In genomic region chr1:119336738-119337315, GRCh38 we compare ENCODE assay signal across 24 cellular contexts. TPM values are rescaled to one million over a fixed set of nuclear protein-coding genes. Genes with fewer than 3 reads are reported as not detected.
DNase-seq lines count a peak whose midpoint lies in the region; ATAC-seq, FAIRE-seq and TF ChIP-seq lines count a peak whose summit lies in the region.
"Had no signal": no experiment of that assay in that cellular context is flagged by ENCODE, and none has a peak within 500 bp of the region (broad histone marks: within the 10 kb centered on the region; RNA-seq: fewer than 3 reads in every experiment).

No MANE protein-coding gene starts in this region.

- H4K20me1 ChIP-seq in HepG2 (ENCODE audit: insufficient read depth, low read length) (no peaks in the 10 kb centered on the region), H1 (replicated peaks in 1 of 2; ENCODE audit: control insufficient read depth in 1 of 2, insufficient read depth in 2 of 2, low read length in 2 of 2) (no peaks in the 10 kb centered on the region), smooth muscle cell (ENCODE audit: low read depth) (no peaks in the 10 kb centered on the region)

- no peak overlapping the region for H4K8ac ChIP-seq in H1 (ENCODE audit: extremely low read depth, insufficient read depth, low read length)

- no peaks in the 10 kb centered on the region for H3K36me3 Mint-ChIP-seq in activated T-cell treated with anti-CD3 and anti-CD28 coated beads, Interleukin-2, amount 50 U/mL, for 24 hours (ENCODE audit: low read depth)
- H3K36me3 Mint-ChIP-seq in stimulated activated memory B cell treated with anti-CD40 and anti-IgM and Interleukin-4, amounts not matched to agents 10 μg/mL and 1 μg/mL and 100 μg/mL, for 72 hours, result no peaks in the 10 kb centered on the region

- no peak for TF ChIP-seq RAD21 in HepG2 (CRISPR knock-in tag; IDR thresholded peaks at IDR 0.05)
- TF ChIP-seq RAD21 in H1 (IDR thresholded peaks at IDR 0.05 in 1 of 2, conservative IDR thresholded peaks at IDR 0.05 in 1 of 2; ENCODE audit: low read depth in 2 of 2, low read length in 2 of 2), result no peak

- H3K27ac Mint-ChIP-seq in activated T-cell treated with anti-CD3 and anti-CD28 coated beads, Interleukin-2, amount 50 U/mL, for 24 hours, result no peak overlapping the region
- no peak overlapping the region for H3K27ac Mint-ChIP-seq in stimulated activated memory B cell treated with anti-CD40 and anti-IgM and Interleukin-4, amounts not matched to agents 10 μg/mL and 1 μg/mL and 100 μg/mL, for 72 hours

- H3K27me3 ChIP-seq in HepG2 (ENCODE audit: control insufficient read depth in 1 of 2, insufficient read depth in 2 of 2, low read length in 2 of 2), result no peaks in the 10 kb centered on the region
- H3K27me3 ChIP-seq in right lobe of liver, result no peaks in the 10 kb centered on the region
- H3K27me3 ChIP-seq in H1 (replicated peaks in 1 of 4; ENCODE audit: control insufficient read depth in 3 of 4, extremely low read depth in 1 of 4, insufficient read depth in 3 of 4, low read length in 3 of 4), result no peaks in the 10 kb centered on the region; a peak in 2 of 7 replicates
- peaks cover 7% of the 10 kb centered on the region for H3K27me3 ChIP-seq in smooth muscle cell (ENCODE audit: low read depth)

- CTCF ChIA-PET in HepG2 (lab: Yijun Ruan, JAX; ENCODE audit: low intra/inter-chr PET ratio, low total read pairs), result no interaction called here
- CTCF ChIA-PET in H1 (lab: Charles Lee; ENCODE audit: partially characterized antibody), result interaction anchor here (0.6 to 1.9 kb wide), 4 partner anchors 10 to 120 kb away, joined by 3 to 12 read pairs (median 5); no protein-coding TSS in a partner anchor

- H3K79me1 ChIP-seq in H1 (ENCODE audit: low read depth, low read length), result no peaks in the 10 kb centered on the region

- H3K4me1 ChIP-seq in HepG2 (ENCODE audit: insufficient read depth, low read length) (peaks cover 64% of the 10 kb centered on the region), right lobe of liver (peaks cover 0 to 56% (median 17%) of the 10 kb centered on the region in 4 donors), H1 (replicated peaks in 1 of 4; ENCODE audit: control insufficient read depth in 3 of 4, insufficient read depth in 4 of 4, low read length in 3 of 4) (peaks cover 7 to 23% (median 17%) of the 10 kb centered on the region in 4 experiments), smooth muscle cell (ENCODE audit: low read depth) (peaks cover 9% of the 10 kb centered on the region)

- H3K23me2 ChIP-seq in H1 (ENCODE audit: low read depth, low read length), result no peaks in the 10 kb centered on the region

- no peak overlapping the region for H2BK120ac ChIP-seq in H1 (replicated peaks; ENCODE audit: low read depth, low read length)

- H3K79me2 ChIP-seq in HepG2 (ENCODE audit: insufficient read depth, low read length) (no peaks in the 10 kb centered on the region), H1 (ENCODE audit: control insufficient read depth in 1 of 2, insufficient read depth in 2 of 2, low read length in 2 of 2) (no peaks in the 10 kb centered on the region), smooth muscle cell (ENCODE audit: low read depth) (no peaks in the 10 kb centered on the region)

- H3F3A ChIP-seq in smooth muscle cell (ENCODE audit: low read depth), result no peaks in the 10 kb centered on the region

- ATAC-seq in HepG2 (no peak), right lobe of liver (no peak)
- ATAC-seq in stimulated activated memory B cell treated with anti-CD40 and anti-IgM and Interleukin-4, amounts not matched to agents 10 μg/mL and 1 μg/mL and 100 μg/mL, for 72 hours, result no peak
- ATAC-seq: HCT116 had no signal

- intact Hi-C loops in HepG2 (cut with micrococcal nuclease; ENCODE audit: unreplicated experiment) (no loop called here), right lobe of liver (cut with DNase I) (no loop called here)

- H3K9me3 Mint-ChIP-seq in activated T-cell treated with anti-CD3 and anti-CD28 coated beads, Interleukin-2, amount 50 U/mL, for 24 hours, result no peaks in the 10 kb centered on the region
- no peaks in the 10 kb centered on the region for H3K9me3 Mint-ChIP-seq in stimulated activated memory B cell treated with anti-CD40 and anti-IgM and Interleukin-4, amounts not matched to agents 10 μg/mL and 1 μg/mL and 100 μg/mL, for 72 hours

- H2BK15ac ChIP-seq in H1 (ENCODE audit: low read length), result no peak overlapping the region

- H3K27ac ChIP-seq in HepG2 (ENCODE audit: extremely low read length, insufficient read depth, low read length) (peak overlapping the region; percentile 90), right lobe of liver (peak overlapping the region in 1 of 3 donors; percentile 22), H1 (ENCODE audit: low read depth, low read length) (no peak overlapping the region), smooth muscle cell (ENCODE audit: low read depth) (no peak overlapping the region)
- H3K27ac ChIP-seq: GM23248, PC-9, SK-N-MC had no signal

- H3K23ac ChIP-seq in H1 (ENCODE audit: insufficient read length), result no peak overlapping the region

- WGBS in HepG2 (ENCODE audit: low lambda C conversion rate), result 45% methylated on average over 6 of the region's 6 CpGs
- 41% methylated on average over 6 of the region's 6 CpGs for WGBS in right lobe of liver (ENCODE audit: insufficient coverage, low coverage, low lambda C conversion rate, missing lambda C conversion rate)
- 85% methylated on average over 6 of the region's 6 CpGs; no CpG with 5 or more reads in 1 of the 2 experiments for WGBS in H1 (ENCODE audit: extremely low coverage in 1 of 2, insufficient coverage in 1 of 2, insufficient read length in 1 of 2, insufficient replicate concordance in 2 of 2, low coverage in 1 of 2, low lambda C conversion rate in 2 of 2, missing lambda C conversion rate in 1 of 2), 2 experiments
- 37% methylated on average over 6 of the region's 6 CpGs for WGBS in smooth muscle cell (ENCODE audit: low lambda C conversion rate)

- H3K9ac ChIP-seq in HepG2 (ENCODE audit: insufficient read depth, low read depth, low read length) (no peak overlapping the region), H1 (replicated peaks in 1 of 4; ENCODE audit: extremely low read depth in 1 of 4, low read depth in 3 of 4, low read length in 3 of 4) (no peak overlapping the region), smooth muscle cell (ENCODE audit: low read depth) (no peak overlapping the region)
- H3K9ac ChIP-seq: GM23248 had no signal

- H3K56ac ChIP-seq in H1 (replicated peaks; ENCODE audit: insufficient read length, low read depth, low read length), result no peak overlapping the region

- H4K5ac ChIP-seq in H1 (ENCODE audit: insufficient read length, low read depth, low read length), result no peak overlapping the region

- no TSS peak for BruUV-seq in HepG2 (replicated peaks; lab: Mats Ljungman, UMichigan)

- 0 out of 2 replicates have a peak overlapping the region, but pooled peaks have one; percentile 6 for H2BK5ac ChIP-seq in H1 (ENCODE audit: low read depth, low read length)

- no peak overlapping the region for H3K4me2 ChIP-seq in HepG2 (ENCODE audit: low read depth, low read length)
- no peak overlapping the region for H3K4me2 ChIP-seq in H1 (ENCODE audit: insufficient read depth in 1 of 2, low read depth in 2 of 2, low read length in 2 of 2)
- H3K4me2 ChIP-seq in smooth muscle cell, result no peak overlapping the region
- H3K4me2 ChIP-seq: PC-9 had no signal

- peak overlapping the region; percentile 43; the same call in 1 of the 2 replicates for H2AK5ac ChIP-seq in H1 (ENCODE audit: low read depth, low read length)

- FAIRE-seq in HepG2 (lab: Jason Lieb, UNC), result peak; percentile 26
- no peak for FAIRE-seq in H1 (lab: Jason Lieb, UNC)

- no peak overlapping the region for H4K91ac ChIP-seq in H1 (replicated peaks; ENCODE audit: insufficient read length, low read length)

- H3K4me3 Mint-ChIP-seq in activated T-cell treated with anti-CD3 and anti-CD28 coated beads, Interleukin-2, amount 50 U/mL, for 24 hours, result no peak overlapping the region
- H3K4me3 Mint-ChIP-seq in stimulated activated memory B cell treated with anti-CD40 and anti-IgM and Interleukin-4, amounts not matched to agents 10 μg/mL and 1 μg/mL and 100 μg/mL, for 72 hours, result no peak overlapping the region

- TF ChIP-seq EP300 in HepG2 (IDR thresholded peaks at IDR 0.05; ENCODE audit: low read depth in 2 of 2, low read length in 2 of 2), result no peak
- TF ChIP-seq EP300 in HepG2 (CRISPR knock-in tag; IDR thresholded peaks at IDR 0.05; ENCODE audit: borderline replicate concordance), result no peak
- no peak for TF ChIP-seq EP300 in H1 (IDR thresholded peaks at IDR 0.05; ENCODE audit: borderline replicate concordance in 1 of 2, low read depth in 2 of 2, low read length in 2 of 2)

- no peak overlapping the region for H2BK12ac ChIP-seq in H1 (ENCODE audit: low read depth, low read length)

- no peaks in the 10 kb centered on the region for H3K9me3 ChIP-seq in HepG2 (ENCODE audit: low read length)
- no peaks in the 10 kb centered on the region for H3K9me3 ChIP-seq in right lobe of liver
- peaks cover 0 to 6% of the 10 kb centered on the region in 2 experiments; a peak in 1 of 4 replicates for H3K9me3 ChIP-seq in H1 (ENCODE audit: insufficient read depth in 2 of 2, low read depth in 1 of 2, low read length in 1 of 2)
- no peaks in the 10 kb centered on the region for H3K9me3 ChIP-seq in smooth muscle cell (replicated peaks; ENCODE audit: low read depth)

- no peak overlapping the region for H3K4ac ChIP-seq in H1 (replicated peaks; ENCODE audit: insufficient read length, low read depth, low read length)

- no peaks in the 10 kb centered on the region for H3K4me1 Mint-ChIP-seq in activated T-cell treated with anti-CD3 and anti-CD28 coated beads, Interleukin-2, amount 50 U/mL, for 24 hours (ENCODE audit: low read depth)
- H3K4me1 Mint-ChIP-seq in stimulated activated memory B cell treated with anti-CD40 and anti-IgM and Interleukin-4, amounts not matched to agents 10 μg/mL and 1 μg/mL and 100 μg/mL, for 72 hours, result no peaks in the 10 kb centered on the region

- H3K27me3 Mint-ChIP-seq in activated T-cell treated with anti-CD3 and anti-CD28 coated beads, Interleukin-2, amount 50 U/mL, for 24 hours, result peaks cover 30% of the 10 kb centered on the region
- peaks cover 21% of the 10 kb centered on the region for H3K27me3 Mint-ChIP-seq in stimulated activated memory B cell treated with anti-CD40 and anti-IgM and Interleukin-4, amounts not matched to agents 10 μg/mL and 1 μg/mL and 100 μg/mL, for 72 hours

- H3K4me3 ChIP-seq in HepG2 (replicated peaks in 1 of 3; ENCODE audit: insufficient read depth in 1 of 3, low read depth in 2 of 3, low read length in 3 of 3), result no peak overlapping the region
- no peak overlapping the region for H3K4me3 ChIP-seq in right lobe of liver
- H3K4me3 ChIP-seq in H1 (ENCODE audit: extremely low read depth in 1 of 4, insufficient read depth in 2 of 4, low read depth in 3 of 4, low read length in 4 of 4), result no peak overlapping the region
- no peak overlapping the region for H3K4me3 ChIP-seq in fibroblast of villous mesenchyme (ENCODE audit: low read depth, low read length)
- H3K4me3 ChIP-seq in smooth muscle cell, result no peak overlapping the region
- H3K4me3 ChIP-seq: GM23248, PC-9, SK-N-MC had no signal

- in situ Hi-C loops in HepG2 (cut with HindIII; ENCODE audit: extremely low pct_ligation_motif_present, low pct_unique_long_range_greater_than_20kb), result no loop called here

- no peak overlapping the region for H3K14ac ChIP-seq in H1 (ENCODE audit: insufficient read length)

- no peak for TF ChIP-seq CTCF in HepG2 (CRISPR knock-in tag; IDR thresholded peaks at IDR 0.05)
- no peak for TF ChIP-seq CTCF in right lobe of liver (IDR thresholded peaks at IDR 0.05)
- no peak for TF ChIP-seq CTCF in H1 (IDR thresholded peaks at IDR 0.05; ENCODE audit: control extremely low read depth in 1 of 3, insufficient read depth in 1 of 3, low read depth in 1 of 3, low read length in 3 of 3)
- TF ChIP-seq CTCF in fibroblast of villous mesenchyme (IDR thresholded peaks at IDR 0.05; ENCODE audit: insufficient read depth, low read depth, low read length), result no peak
- TF ChIP-seq CTCF in smooth muscle cell (IDR thresholded peaks at IDR 0.05; ENCODE audit: borderline replicate concordance, insufficient read depth, poor library complexity, severe bottlenecking), result no peak

- H2BK20ac ChIP-seq in H1 (ENCODE audit: low read length), result no peak overlapping the region

- H2AFZ ChIP-seq in HepG2 (ENCODE audit: low read length) (no peak overlapping the region), H1 (ENCODE audit: low read length) (no peak overlapping the region), smooth muscle cell (ENCODE audit: low read depth) (peak overlapping the region; percentile 45)
- H2AFZ ChIP-seq: GM23248, PC-9 had no signal

- TF ChIP-seq POLR2A in HepG2 (IDR thresholded peaks at IDR 0.05; ENCODE audit: insufficient read depth in 1 of 2, low read depth in 2 of 2, low read length in 2 of 2), result no peak
- TF ChIP-seq POLR2A in right lobe of liver (IDR thresholded peaks at IDR 0.05), result no peak
- TF ChIP-seq POLR2A in H1 (IDR thresholded peaks at IDR 0.05; ENCODE audit: control extremely low read depth in 1 of 2, low read depth in 2 of 2, low read length in 2 of 2), result no peak

- DNase-seq in HepG2 (ENCODE audit: low spot score) (no peak), right lobe of liver (no peak), H1 (ENCODE audit: low read depth in 1 of 2, low spot score in 2 of 2) (no peak), fibroblast of villous mesenchyme (ENCODE audit: low read depth) (peak; percentile 79), smooth muscle cell (lab: John Stamatoyannopoulos, UW; ENCODE audit: unreplicated experiment) (no peak), NCI-H510A (lab: John Stamatoyannopoulos, UW) (no peak)
- DNase-seq in activated T-cell treated with anti-CD3 and anti-CD28 coated beads, Interleukin-2, amount 50 U/mL, for 24 hours, result no peak
- DNase-seq: EL, GM23248, KG1, NCI-H1092, NCI-H1436, NCI-H187 treated with DMSO at 0.1 percent for 48 hours, NCI-H2107, NCI-H446 treated with DMSO at 0.1 percent for 48 hours, NCI-H69, PC-9, RPMI8226, SHP77 had no signal

- POLR2A ChIA-PET in HepG2 (lab: Yijun Ruan, JAX) (interaction anchor here (2.1 kb wide), 1 partner anchor 9 kb away, joined by 12 read pairs; no protein-coding TSS in a partner anchor), H1 (lab: Charles Lee; ENCODE audit: partially characterized antibody) (interaction anchor here (1.5 kb wide), 1 partner anchor 13 kb away, joined by 3 read pairs; no protein-coding TSS in a partner anchor)

- H3K36me3 ChIP-seq in HepG2 (replicated peaks in 1 of 2; ENCODE audit: control insufficient read depth in 1 of 2, insufficient read depth in 2 of 2, low read length in 2 of 2) (no peaks in the 10 kb centered on the region), right lobe of liver (no peaks in the 10 kb centered on the region), H1 (ENCODE audit: control insufficient read depth in 2 of 4, insufficient read depth in 4 of 4, low read length in 3 of 4) (no peaks in the 10 kb centered on the region), smooth muscle cell (ENCODE audit: low read depth) (no peaks in the 10 kb centered on the region)

- H3K18ac ChIP-seq in H1 (ENCODE audit: extremely low read depth, low read length), result no peak overlapping the region

RNA-seq across cellular contexts. Expression of gene HAO2, which starts 31.8 kb away (rescaled TPM):
- total RNA-seq in HepG2 (2016; rRNA removed; fragmentation: Illumina TruSeq; extraction: Trizol) (0.09 TPM in 1 of 2 replicates, not detected in the other), right lobe of liver (100 to 1,000 TPM in 3 of 6 experiments, 10 to 100 TPM in 3; 33.9 to 282 (median 99.3) TPM), fibroblast of villous mesenchyme (not detected in 2 replicates), smooth muscle cell (not detected in 2 replicates)
- not detected in 2 replicates for total RNA-seq in HepG2 (2016; cell fraction: cytosol; rRNA removed; fragmentation: Illumina TruSeq; extraction: Trizol; ENCODE audit: low read depth)
- total RNA-seq in HepG2 (2016; cell fraction: insoluble cytoplasmic fraction; rRNA removed; fragmentation: Illumina TruSeq; extraction: Trizol), result 0.15 TPM in 1 of 2 replicates, not detected in the other
- 0.28 TPM in 1 of 2 replicates, not detected in the other for total RNA-seq in HepG2 (2016; cell fraction: membrane; rRNA removed; fragmentation: Illumina TruSeq; extraction: Trizol)
- total RNA-seq in HepG2 (2016; cell fraction: nucleus; rRNA removed; fragmentation: Illumina TruSeq; extraction: Trizol), result 0.34 and 0.40 TPM in 2 replicates
- polyA plus RNA-seq in HepG2 (2011; rRNA removed) (0.05 and 0.08 TPM in 2 replicates), H1 (2011; rRNA removed) (0.08 TPM in 1 of 2 replicates, not detected in the other), smooth muscle cell (not detected in 2 replicates)
- polyA plus RNA-seq in HepG2 (2011; cell fraction: cytosol; rRNA removed), result 0.03 and 0.08 TPM in 2 replicates
- polyA plus RNA-seq in HepG2 (2011; cell fraction: nucleus; rRNA removed), result 0.90 and 0.96 TPM in 2 replicates
- polyA plus RNA-seq in HepG2 (2012), result 0.19 and 0.42 TPM in 2 replicates
- polyA plus RNA-seq in HepG2 (2016; cell fraction: cytosol; fragmentation: Illumina TruSeq; extraction: Trizol; ENCODE audit: low read depth), result not detected in 2 replicates
- not detected in 2 replicates for polyA plus RNA-seq in HepG2 (2016; cell fraction: insoluble cytoplasmic fraction; fragmentation: Illumina TruSeq; extraction: Trizol; ENCODE audit: low read depth)
- polyA plus RNA-seq in HepG2 (2016; cell fraction: membrane; fragmentation: Illumina TruSeq; extraction: Trizol; ENCODE audit: low read depth), result not detected in 2 replicates
- polyA plus RNA-seq in HepG2 (2016; cell fraction: nucleus; fragmentation: Illumina TruSeq; extraction: Trizol; ENCODE audit: insufficient read depth, low read depth), result 0.27 TPM in 1 of 2 replicates, not detected in the other
- polyA minus RNA-seq in HepG2 (2011; rRNA and poly(A)+ RNA removed; ENCODE audit: low replicate concordance), result 0.48 TPM in 1 of 2 replicates, not detected in the other
- not detected in 2 replicates for polyA minus RNA-seq in HepG2 (2011; cell fraction: cytosol; rRNA and poly(A)+ RNA removed)
- 0.87 and 0.90 TPM in 2 replicates for polyA minus RNA-seq in HepG2 (2011; cell fraction: nucleus; rRNA and poly(A)+ RNA removed)
- not detected in 2 replicates for total RNA-seq in H1 (2021; fragmentation: NEBNext Ultra II Directional; extraction: Animal tissue kit (Norgen Biotek cat#: 25700))
- 0.06 TPM for polyA plus RNA-seq in H1 (2011; cell fraction: cytosol; rRNA removed)
- 0.50 TPM for polyA plus RNA-seq in H1 (2011; cell fraction: nucleus; rRNA removed)
- not detected in 4 replicates for polyA plus RNA-seq in H1 (2012, experiment 1 of 2)
- 0.16 TPM for polyA plus RNA-seq in H1 (2012, experiment 2 of 2)
- 0.20 TPM for polyA plus RNA-seq in H1 (2013, experiment 1 of 2)
- polyA plus RNA-seq in H1 (2013, experiment 2 of 2), result 0.06 TPM
- polyA minus RNA-seq in H1 (2011; rRNA and poly(A)+ RNA removed), result 0.19 and 0.20 TPM in 2 replicates
- polyA minus RNA-seq in H1 (2011; cell fraction: cytosol; rRNA and poly(A)+ RNA removed), result not detected
- not detected for polyA minus RNA-seq in H1 (2011; cell fraction: nucleus; rRNA and poly(A)+ RNA removed)
- total RNA-seq: A172, GM23248, PC-9 had no signal
- polyA plus RNA-seq: AG04450, GM23248 had no signal

Comparison
In these comparisons a context has a peak if more than half of its experiments do, and no peak if none do; other contexts are left out.
1. RNA of gene HAO2, which starts 31.8 kb away (total RNA-seq): 33.9 to 282 TPM in right lobe of liver; 0.09 to 0.40 TPM in HepG2, not detected in H1, not detected in fibroblast of villous mesenchyme and not detected in smooth muscle cell; every median in the first group is over 10 times any median in the second.